ENCODE assay signal across 25 cellular contexts in the genomic region with DNA sequence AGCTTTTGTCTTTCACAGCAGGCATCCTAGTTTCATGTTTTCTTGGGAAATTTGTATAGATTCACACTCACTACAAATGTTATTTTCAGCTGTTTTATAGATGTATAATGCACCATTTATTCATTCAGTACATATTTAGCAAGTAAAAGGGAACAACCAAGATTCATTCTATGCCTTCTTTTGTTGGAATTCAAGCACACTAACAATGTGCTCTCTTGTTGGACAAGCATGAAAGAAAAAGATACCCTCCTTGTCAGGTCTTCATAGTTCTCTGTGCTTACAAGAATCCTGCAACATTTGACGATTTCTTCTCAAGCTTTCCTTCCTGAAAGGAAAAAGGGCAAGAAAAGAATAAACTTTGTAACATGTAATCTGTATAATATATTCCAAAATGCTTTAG.
A peak's percentile ranks its signal among the peaks of the same experiment; 100 is the strongest.
DNase-seq lines count a peak whose midpoint lies in the region; ATAC-seq and FAIRE-seq lines count a peak whose summit lies in the region.
"Had no signal": no experiment of that assay in that cellular context is flagged by ENCODE, and none has a peak within 500 bp of the region (broad histone marks: within the 10 kb centered on the region; RNA-seq: fewer than 3 reads in every experiment).

No MANE protein-coding gene starts in this region.

- H3K27ac Mint-ChIP-seq in activated naive CD4-positive, alpha-beta T cell treated with anti-CD3 and anti-CD28 coated beads for 36 hours = no peak overlapping the region
- H3K27ac Mint-ChIP-seq: GM23338, HFFc6 had no signal

- peak; percentile 71 for FAIRE-seq in A204.1 (lab: Jason Lieb, UNC)
- FAIRE-seq: D721Med, GM18507 had no signal

- DNase-seq in epidermal melanocyte (ENCODE audit: insufficient read length, low spot score) (peak; percentile 13), pons (ENCODE audit: low spot score) (peak; percentile 68)
- DNase-seq in activated naive CD4-positive, alpha-beta T cell treated with anti-CD3 and anti-CD28 coated beads for 36 hours = no peak
- DNase-seq: 8988T; HFFc6; IMR-90; KG1; MM.1S; NCI-H1694; NCI-H2029 treated with DMSO at 0.1 percent for 48 hours; NCI-H446 treated with DMSO at 0.1 percent for 48 hours; NCI-H526; NCI-H82; NK-92 treated with Interleukin-12 subunit alpha and Interleukin-12 subunit beta, amount 100 ng/mL, for 24 hours; PC-9 had no signal

- ATAC-seq in HG02981 (IDR thresholded peaks at IDR 0.05; ENCODE audit: unreplicated experiment) (no peak), HG02852 (IDR thresholded peaks at IDR 0.05; ENCODE audit: unreplicated experiment) (no peak), HG03175 (IDR thresholded peaks at IDR 0.05; ENCODE audit: unreplicated experiment) (no peak)
- ATAC-seq: GM23338, Right ventricle myocardium inferior had no signal

- peak overlapping the region; percentile 13 for H3K27ac ChIP-seq in angular gyrus (ENCODE audit: low read depth, low read length)
- H3K27ac ChIP-seq: PC-9, SJSA1 had no signal

- H3K36me3 Mint-ChIP-seq in activated naive CD4-positive, alpha-beta T cell treated with anti-CD3 and anti-CD28 coated beads for 36 hours (ENCODE audit: low read depth) = no peaks in the 10 kb centered on the region

- intact Hi-C loops in activated naive CD4-positive, alpha-beta T cell treated with anti-CD3 and anti-CD28 coated beads for 36 hours (cut with micrococcal nuclease) = no loop called here

- no peak overlapping the region for H3K4me3 Mint-ChIP-seq in activated naive CD4-positive, alpha-beta T cell treated with anti-CD3 and anti-CD28 coated beads for 36 hours
- H3K4me3 Mint-ChIP-seq: GM23338, HFFc6 had no signal

- CTCF ChIA-PET in activated naive CD4-positive, alpha-beta T cell treated with anti-CD3 and anti-CD28 coated beads for 36 hours (lab: Charles Lee) = interaction anchor here (0.6 kb wide), 1 partner anchor 104 kb away, joined by 3 read pairs; no protein-coding TSS in a partner anchor

- no peaks in the 10 kb centered on the region for H3K9me3 Mint-ChIP-seq in activated naive CD4-positive, alpha-beta T cell treated with anti-CD3 and anti-CD28 coated beads for 36 hours
- H3K9me3 Mint-ChIP-seq: GM23338, HFFc6 had no signal

- no peaks in the 10 kb centered on the region for H3K4me1 Mint-ChIP-seq in activated naive CD4-positive, alpha-beta T cell treated with anti-CD3 and anti-CD28 coated beads for 36 hours (ENCODE audit: low read depth)

- peaks cover 2% of the 10 kb centered on the region for H3K27me3 Mint-ChIP-seq in activated naive CD4-positive, alpha-beta T cell treated with anti-CD3 and anti-CD28 coated beads for 36 hours (ENCODE audit: low read depth)
